Comparison of ENCODE assay signal across 8 cellular contexts in genomic region chr2:209073151-209073550, GRCh38.
"Had no signal": no experiment of that assay in that cellular context is flagged by ENCODE, and none has a peak within 500 bp of the region (broad histone marks: within the 10 kb centered on the region; RNA-seq: fewer than 3 reads in every experiment).

No MANE protein-coding gene starts in this region.

- ATAC-seq: HepG2 had no signal

- H3K36me3 Mint-ChIP-seq: IgD-negative memory B cell had no signal

- H3K4me3 Mint-ChIP-seq: IgD-negative memory B cell had no signal

- H3K9ac ChIP-seq: KMS-11 had no signal

- H3K27ac Mint-ChIP-seq: IgD-negative memory B cell had no signal

- H3K27ac ChIP-seq: HL-60, KMS-11 had no signal

- DNase-seq: IMR-90, KBM-7, KG1 had no signal

- H3K4me2 ChIP-seq: KMS-11 had no signal

- H3K4me1 Mint-ChIP-seq: IgD-negative memory B cell had no signal

- FAIRE-seq: HepG2, HTR-8/SVneo had no signal

- H3K27me3 Mint-ChIP-seq: IgD-negative memory B cell had no signal
